In genomic region chrX:40651620-40652223, GRCh38 we compare ENCODE assay signal across 9 cellular contexts. TPM values are rescaled to one million over a fixed set of nuclear protein-coding genes. Genes with fewer than 3 reads are reported as not detected.
DNase-seq lines count a peak whose midpoint lies in the region; ATAC-seq, FAIRE-seq and TF ChIP-seq lines count a peak whose summit lies in the region.
"Had no signal": no experiment of that assay in that cellular context is flagged by ENCODE, and none has a peak within 500 bp of the region (broad histone marks: within the 10 kb centered on the region; RNA-seq: fewer than 3 reads in every experiment).

No MANE protein-coding gene starts in this region.

- H3K9me3 ChIP-seq in naive thymus-derived CD4-positive, alpha-beta T cell (ENCODE audit: control insufficient read depth in 2 of 3, low read length in 3 of 3): no peaks in the 10 kb centered on the region

- no peaks in the 10 kb centered on the region for H3K9me3 Mint-ChIP-seq in naive thymus-derived CD4-positive, alpha-beta T cell
- H3K9me3 Mint-ChIP-seq: stimulated activated naive CD8-positive, alpha-beta T cell treated with anti-CD3 and anti-CD28 coated beads, Interleukin-15, Interleukin-2, amounts not matched to agents 100 ng/mL and 50 ng/mL, for 24 hours had no signal

- TF ChIP-seq CTCF in AG09309 (IDR thresholded peaks at IDR 0.05; ENCODE audit: control insufficient read depth, insufficient read depth, low read depth, low read length, missing control alignments): peak; percentile 62

- intact Hi-C loops in naive thymus-derived CD4-positive, alpha-beta T cell (cut with micrococcal nuclease): loop anchor here (1.0 to 2.0 kb wide), 6 partner anchors 107 to 602 kb away; no protein-coding TSS in a partner anchor

- peak; percentile 92 for FAIRE-seq in endometrium (lab: Jason Lieb, UNC)

- peak; percentile 35 for ATAC-seq in naive thymus-derived CD4-positive, alpha-beta T cell
- no peak for ATAC-seq in stimulated activated naive CD8-positive, alpha-beta T cell treated with anti-CD3 and anti-CD28 coated beads, Interleukin-15, Interleukin-2, amounts not matched to agents 100 U/mL and 50 U/mL, for 24 hours
- no peak for ATAC-seq in GM18861 (IDR thresholded peaks at IDR 0.05; ENCODE audit: unreplicated experiment)

- H3K4me1 ChIP-seq in naive thymus-derived CD4-positive, alpha-beta T cell (ENCODE audit: control insufficient read depth in 2 of 2, insufficient read depth in 2 of 2, low read length in 2 of 2): peaks cover 3 to 6% of the 10 kb centered on the region in 2 donors

- H3K27ac ChIP-seq in naive thymus-derived CD4-positive, alpha-beta T cell (ENCODE audit: low read depth, low read length): no peak overlapping the region

- H3K27me3 Mint-ChIP-seq in naive thymus-derived CD4-positive, alpha-beta T cell: no peaks in the 10 kb centered on the region
- H3K27me3 Mint-ChIP-seq: stimulated activated naive CD8-positive, alpha-beta T cell treated with anti-CD3 and anti-CD28 coated beads, Interleukin-15, Interleukin-2, amounts not matched to agents 100 ng/mL and 50 ng/mL, for 24 hours had no signal

- POLR2A ChIA-PET in HEK293T (lab: Yijun Ruan, JAX): interaction anchor here (0.6 kb wide), 1 partner anchor 441 kb away, joined by 3 read pairs; no protein-coding TSS in a partner anchor
- POLR2A ChIA-PET in naive thymus-derived CD4-positive, alpha-beta T cell (lab: Charles Lee): interaction anchor here (0.6 to 1.3 kb wide), 4 partner anchors 35 to 475 kb away, joined by 3 to 4 read pairs (median 4); no protein-coding TSS in a partner anchor

- H3K4me3 ChIP-seq in AG09309 (ENCODE audit: control insufficient read depth, low read depth, low read length): no peak overlapping the region
- H3K4me3 ChIP-seq in naive thymus-derived CD4-positive, alpha-beta T cell (ENCODE audit: low read length): no peak overlapping the region

- peaks cover 0 to 17% (median 5%) of the 10 kb centered on the region in 7 donors for H3K4me1 Mint-ChIP-seq in naive thymus-derived CD4-positive, alpha-beta T cell

- DNase-seq in AG09309 (ENCODE audit: low read depth) (peak; percentile 25), HEK293T (ENCODE audit: extremely low spot score) (peak; percentile 39), NCI-H82 treated with DMSO at 0.1 percent for 48 hours (lab: John Stamatoyannopoulos, UW; ENCODE audit: unreplicated experiment) (peak; percentile 19)
- peak; percentile 86 for DNase-seq in activated CD8-positive, alpha-beta memory T cell treated with anti-CD3 and anti-CD28 coated beads for 24 hours
- peak; percentile 27 to 83 (median 66) for DNase-seq in naive thymus-derived CD4-positive, alpha-beta T cell
- peak; percentile 68 for DNase-seq in stimulated activated naive CD8-positive, alpha-beta T cell treated with anti-CD3 and anti-CD28 coated beads, Interleukin-15, Interleukin-2, amounts not matched to agents 100 U/mL and 50 U/mL, for 24 hours

- CTCF ChIA-PET in HEK293T (lab: Yijun Ruan, JAX): interaction anchor here (0.5 to 1.7 kb wide), 18 partner anchors 10 to 633 kb away, joined by 3 to 19 read pairs (median 3); partner anchors contain the start of gene MED14
- CTCF ChIA-PET in naive thymus-derived CD4-positive, alpha-beta T cell (lab: Charles Lee): interaction anchor here (0.6 to 5.1 kb wide), 16 partner anchors 12 to 487 kb away, joined by 3 to 37 read pairs (median 3); partner anchors contain the start of gene ATP6AP2

- H3K27me3 ChIP-seq in naive thymus-derived CD4-positive, alpha-beta T cell (ENCODE audit: control insufficient read depth in 2 of 2, insufficient read depth in 2 of 2, low read length in 2 of 2): no peaks in the 10 kb centered on the region

- H3K27ac Mint-ChIP-seq in naive thymus-derived CD4-positive, alpha-beta T cell: peak overlapping the region in 8 of 9 donors; percentile 3 to 68 (median 21)
- H3K27ac Mint-ChIP-seq: stimulated activated naive CD8-positive, alpha-beta T cell treated with anti-CD3 and anti-CD28 coated beads, Interleukin-15, Interleukin-2, amounts not matched to agents 100 ng/mL and 50 ng/mL, for 24 hours had no signal

- H3K36me3 Mint-ChIP-seq in naive thymus-derived CD4-positive, alpha-beta T cell: peaks cover 0 to 16% (median 0%) of the 10 kb centered on the region in 5 donors

- peaks cover 0 to 15% (median 0%) of the 10 kb centered on the region in 3 experiments for H3K36me3 ChIP-seq in naive thymus-derived CD4-positive, alpha-beta T cell (ENCODE audit: control insufficient read depth in 2 of 3, insufficient read depth in 3 of 3, low read length in 3 of 3)

- H3K4me3 Mint-ChIP-seq in naive thymus-derived CD4-positive, alpha-beta T cell: no peak overlapping the region
- H3K4me3 Mint-ChIP-seq: stimulated activated naive CD8-positive, alpha-beta T cell treated with anti-CD3 and anti-CD28 coated beads, Interleukin-15, Interleukin-2, amounts not matched to agents 100 ng/mL and 50 ng/mL, for 24 hours had no signal

TF ChIP-seq in HEK293T, 16 proteins besides CTCF, POLR2A, EP300 and RAD21:
- TF ChIP-seq ZNF384 (IDR thresholded peaks at IDR 0.05) (no peak), CTBP1 (IDR thresholded peaks at IDR 0.05; ENCODE audit: borderline replicate concordance) (no peak), L3MBTL2 (conservative IDR thresholded peaks at IDR 0.05) (no peak), PKNOX1 (IDR thresholded peaks at IDR 0.05) (no peak), FOXM1 (IDR thresholded peaks at IDR 0.05; ENCODE audit: borderline replicate concordance) (no peak), NFRKB (IDR thresholded peaks at IDR 0.05) (no peak)

RNA-seq across cellular contexts. Expression of gene CXorf38, which starts 4.4 kb away (rescaled TPM):
- total RNA-seq in naive thymus-derived CD4-positive, alpha-beta T cell: 10 to 100 TPM; 15.0 to 25.4 (median 22.2) TPM
- 10 to 100 TPM; 34.7 to 34.8 TPM for polyA plus RNA-seq in naive thymus-derived CD4-positive, alpha-beta T cell

RNA-seq across cellular contexts. Expression of gene MPC1L, which starts 28.5 kb away (rescaled TPM):
- not detected for total RNA-seq in naive thymus-derived CD4-positive, alpha-beta T cell
- polyA plus RNA-seq in naive thymus-derived CD4-positive, alpha-beta T cell: not detected

Comparison
In these comparisons a context has a peak if more than half of its experiments do, and no peak if none do; other contexts are left out.
1. DNase-seq: peak in every context shown above with its lines; median percentile 86 in activated CD8-positive, alpha-beta memory T cell treated with anti-CD3 and anti-CD28 coated beads for 24 hours; 68 in stimulated activated naive CD8-positive, alpha-beta T cell treated with anti-CD3 and anti-CD28 coated beads, Interleukin-15, Interleukin-2, amounts not matched to agents 100 U/mL and 50 U/mL, for 24 hours; 66 in naive thymus-derived CD4-positive, alpha-beta T cell; 39 in HEK293T; 25 in AG09309; 19 in NCI-H82 treated with DMSO at 0.1 percent for 48 hours.